In genomic region chr12:49019435-49020317, GRCh38 we compare ENCODE assay signal across 8 cellular contexts. TPM values are rescaled to one million over a fixed set of nuclear protein-coding genes. Genes with fewer than 3 reads are reported as not detected.
DNase-seq lines count a peak whose midpoint lies in the region; ATAC-seq and TF ChIP-seq lines count a peak whose summit lies in the region.

No MANE protein-coding gene starts in this region.

- H3K9me3 Mint-ChIP-seq in CD8-positive, alpha-beta T cell: no peaks in the 10 kb centered on the region
- H3K9me3 Mint-ChIP-seq in HFFc6 (no peaks in the 10 kb centered on the region), brain (no peaks in the 10 kb centered on the region)

- H3K36me3 Mint-ChIP-seq in CD8-positive, alpha-beta T cell: peaks cover 60% of the 10 kb centered on the region
- H3K36me3 Mint-ChIP-seq in HFFc6 (ENCODE audit: low read depth): peaks cover 21% of the 10 kb centered on the region
- H3K36me3 Mint-ChIP-seq in brain: peaks cover 28% of the 10 kb centered on the region

- peaks cover 35% of the 10 kb centered on the region for H3K4me1 Mint-ChIP-seq in CD8-positive, alpha-beta T cell (ENCODE audit: low read depth)
- H3K4me1 Mint-ChIP-seq in HFFc6 (ENCODE audit: low read depth) (peaks cover 47% of the 10 kb centered on the region), brain (peaks cover 46% of the 10 kb centered on the region)

- H3K9ac ChIP-seq in SK-N-MC (ENCODE audit: insufficient read length): peak overlapping the region; percentile 94

- H3K27me3 Mint-ChIP-seq in CD8-positive, alpha-beta T cell (ENCODE audit: low read depth): no peaks in the 10 kb centered on the region
- H3K27me3 Mint-ChIP-seq in HFFc6 (ENCODE audit: insufficient read depth) (peaks cover 11% of the 10 kb centered on the region), brain (peaks cover 6% of the 10 kb centered on the region)

- no peaks in the 10 kb centered on the region for H3K9me3 ChIP-seq in CD8-positive, alpha-beta T cell (ENCODE audit: low read length)
- no peaks in the 10 kb centered on the region for H3K9me3 ChIP-seq in SK-N-MC (ENCODE audit: low read depth, low read length)
- no peaks in the 10 kb centered on the region for H3K9me3 ChIP-seq in transverse colon

- POLR2A ChIA-PET in CD8-positive, alpha-beta T cell (lab: Charles Lee): interaction anchor here (0.7 to 1.2 kb wide), 5 partner anchors 23 to 91 kb away, joined by 3 to 5 read pairs (median 4); partner anchors contain the start of genes LMBR1L and RHEBL1

- no peak for TF ChIP-seq EP300 in transverse colon (IDR thresholded peaks at IDR 0.05; ENCODE audit: low read depth)

- in situ Hi-C loops in transverse colon (cut with MboI; ENCODE audit: low pct_ligation_motif_present in 1 of 4, low pct_unique_long_range_greater_than_20kb in 1 of 4, low sequenced_read_pairs in 3 of 4): no loop called here

- peaks cover 22% of the 10 kb centered on the region for H3K36me3 ChIP-seq in CD8-positive, alpha-beta T cell (ENCODE audit: insufficient read depth, low read length)
- H3K36me3 ChIP-seq in SK-N-MC (ENCODE audit: insufficient read depth, low read length): peaks cover 29% of the 10 kb centered on the region; the same call in 1 of the 2 replicates
- H3K36me3 ChIP-seq in transverse colon: peaks cover 0 to 12% (median 2%) of the 10 kb centered on the region in 4 donors

- peak overlapping the region; percentile 85 for H3K4me3 ChIP-seq in CD8-positive, alpha-beta T cell (ENCODE audit: low read depth, low read length)
- peak overlapping the region; percentile 100 for H3K4me3 ChIP-seq in SK-N-MC
- peak overlapping the region in 3 of 4 donors; percentile 54 to 99 (median 82) for H3K4me3 ChIP-seq in transverse colon

- intact Hi-C loops in CD8-positive, alpha-beta T cell (cut with DNase I, micrococcal nuclease): loop anchor here (1.0 to 5.0 kb wide), 6 partner anchors 23 to 519 kb away; partner anchors contain the start of genes KANSL2 (in 1 of the 2), KCNH3 (in 1 of the 2), TUBA1A (in 1 of the 2) and WNT1 (in 1 of the 2)
- intact Hi-C loops in transverse colon (cut with DNase I; ENCODE audit: low total_unique reads): no loop called here

- ATAC-seq in CD8-positive, alpha-beta T cell: no peak

- H3K4me1 ChIP-seq in CD8-positive, alpha-beta T cell (ENCODE audit: insufficient read depth, low read length): peaks cover 25% of the 10 kb centered on the region
- H3K4me1 ChIP-seq in transverse colon: peaks cover 8 to 22% (median 12%) of the 10 kb centered on the region in 4 donors

- WGBS in transverse colon (ENCODE audit: low coverage in 1 of 2), 2 donors: 62 to 86% methylated on average over 5 to 9 of the region's 9 CpGs

- H3K27ac Mint-ChIP-seq in CD8-positive, alpha-beta T cell: peak overlapping the region; percentile 99
- H3K27ac Mint-ChIP-seq in HFFc6 (peak overlapping the region; percentile 99), brain (peak overlapping the region; percentile 98 to 100 (median 99))

- DNase-seq in CD8-positive, alpha-beta T cell: peak in 4 of 7 experiments; percentile 33 to 56 (median 50)
- DNase-seq in HFFc6 (peak; percentile 21), SK-N-MC (ENCODE audit: low read depth, low spot score) (no peak), medulla oblongata (ENCODE audit: extremely low spot score) (peak; percentile 26), transverse colon (peak; percentile 38), NCI-H2196 (lab: John Stamatoyannopoulos, UW; ENCODE audit: unreplicated experiment) (no peak), ecto neural progenitor cell (ENCODE audit: low spot score) (no peak)

- peak overlapping the region; percentile 97 for H3K27ac ChIP-seq in CD8-positive, alpha-beta T cell (ENCODE audit: low read depth, low read length)
- H3K27ac ChIP-seq in SK-N-MC (peak overlapping the region; percentile 97), transverse colon (peak overlapping the region; percentile 86 to 99 (median 97))

- H3K4me3 Mint-ChIP-seq in CD8-positive, alpha-beta T cell: peak overlapping the region; percentile 95
- H3K4me3 Mint-ChIP-seq in HFFc6 (peak overlapping the region; percentile 95), brain (peak overlapping the region; percentile 88 to 98 (median 89))

- CTCF ChIA-PET in CD8-positive, alpha-beta T cell (lab: Charles Lee): interaction anchor here (0.6 to 3.3 kb wide), 13 partner anchors 10 to 216 kb away, joined by 3 to 14 read pairs (median 4); partner anchors contain the start of gene WNT1

- H3K27me3 ChIP-seq in CD8-positive, alpha-beta T cell (ENCODE audit: insufficient read depth, low read length): no peaks in the 10 kb centered on the region
- H3K27me3 ChIP-seq in transverse colon: no peaks in the 10 kb centered on the region

- no peak for TF ChIP-seq CTCF in CD8-positive, alpha-beta T cell (IDR thresholded peaks at IDR 0.05)
- TF ChIP-seq CTCF in HFFc6 (IDR thresholded peaks at IDR 0.05) (peak; percentile 58), brain (conservative IDR thresholded peaks at IDR 0.05) (peak in 1 of 2 experiments; percentile 32), transverse colon (IDR thresholded peaks at IDR 0.05) (peak in 2 of 5 experiments; percentile 4 to 11)

- TF ChIP-seq POLR2A in transverse colon (IDR thresholded peaks at IDR 0.05): no peak

RNA-seq across cellular contexts. Expression of gene PRKAG1, which starts 1.1 kb away (rescaled TPM):
- 10 to 100 TPM; 30.2 to 34.3 TPM for total RNA-seq in CD8-positive, alpha-beta T cell
- total RNA-seq in HFFc6 (2021; fragmentation: NEBNext Ultra II Directional; extraction: Animal tissue kit (Norgen Biotek cat#: 25700)): 10 to 100 TPM; 79.0 to 92.0 (median 83.3) TPM
- 54.4 TPM for polyA plus RNA-seq in brain (ENCODE audit: insufficient read depth, low read depth, low replicate concordance)
- 10 to 100 TPM; 21.7 to 44.0 (median 42.3) TPM for total RNA-seq in transverse colon

RNA-seq across cellular contexts. Expression of gene DDN, which starts 20.5 kb away (rescaled TPM):
- 1 to 10 TPM; 1.3 TPM for total RNA-seq in CD8-positive, alpha-beta T cell
- total RNA-seq in HFFc6 (2021; fragmentation: NEBNext Ultra II Directional; extraction: Animal tissue kit (Norgen Biotek cat#: 25700)): under 1 TPM; 0.17 to 0.40 (median 0.23) TPM
- 41.5 TPM for polyA plus RNA-seq in brain (ENCODE audit: insufficient read depth, low read depth, low replicate concordance)
- under 1 TPM in 2 of 4 donors, not detected in 2; 0.27 to 0.32 TPM for total RNA-seq in transverse colon

RNA-seq across cellular contexts. Expression of gene KMT2D, which starts 40.9 kb away (rescaled TPM):
- total RNA-seq in CD8-positive, alpha-beta T cell: 100 to 1,000 TPM; 112 to 127 TPM
- total RNA-seq in HFFc6 (2021; fragmentation: NEBNext Ultra II Directional; extraction: Animal tissue kit (Norgen Biotek cat#: 25700)): 10 to 100 TPM; 43.9 to 66.6 (median 48.4) TPM
- 32.0 TPM for polyA plus RNA-seq in brain (ENCODE audit: insufficient read depth, low read depth, low replicate concordance)
- 100 to 1,000 TPM in 1 of 4 donors, 10 to 100 TPM in 3; 50.0 to 351 (median 78.0) TPM for total RNA-seq in transverse colon

RNA-seq across cellular contexts. Expression of gene WNT1, which starts 41.6 kb away (rescaled TPM):
- 1 to 10 TPM; 5.6 to 5.9 TPM for total RNA-seq in CD8-positive, alpha-beta T cell
- not detected for total RNA-seq in HFFc6 (2021; fragmentation: NEBNext Ultra II Directional; extraction: Animal tissue kit (Norgen Biotek cat#: 25700))
- not detected for polyA plus RNA-seq in brain (ENCODE audit: insufficient read depth, low read depth, low replicate concordance)
- not detected for total RNA-seq in transverse colon

RNA-seq across cellular contexts. Expression of gene WNT10B, which starts 48.1 kb away (rescaled TPM):
- 10 to 100 TPM; 11.2 to 13.1 TPM for total RNA-seq in CD8-positive, alpha-beta T cell
- total RNA-seq in HFFc6 (2021; fragmentation: NEBNext Ultra II Directional; extraction: Animal tissue kit (Norgen Biotek cat#: 25700)): 1 to 10 TPM in 4 of 6 experiments, under 1 TPM in 2; 0.87 to 1.7 (median 1.3) TPM
- 2.4 TPM for polyA plus RNA-seq in brain (ENCODE audit: insufficient read depth, low read depth, low replicate concordance)
- 1 to 10 TPM in 1 of 4 donors, under 1 TPM in 1, not detected in 2; 0.41 to 1.4 TPM for total RNA-seq in transverse colon

Comparison
In these comparisons a context has a peak if more than half of its experiments do, and no peak if none do; other contexts are left out.
1. DNase-seq: peak in CD8-positive, alpha-beta T cell (4 of 7), HFFc6 (single experiment), medulla oblongata (single experiment) and transverse colon (single experiment); none in SK-N-MC (single experiment), NCI-H2196 (single experiment) and ecto neural progenitor cell (single experiment).
2. Peak in every context shown above with its lines, with median percentiles within 50 percentile points of each other: H3K27ac ChIP-seq, H3K4me3 ChIP-seq, H3K27ac Mint-ChIP-seq and H3K4me3 Mint-ChIP-seq.